Comparison of ENCODE assay signal across 33 cellular contexts in the genomic region with DNA sequence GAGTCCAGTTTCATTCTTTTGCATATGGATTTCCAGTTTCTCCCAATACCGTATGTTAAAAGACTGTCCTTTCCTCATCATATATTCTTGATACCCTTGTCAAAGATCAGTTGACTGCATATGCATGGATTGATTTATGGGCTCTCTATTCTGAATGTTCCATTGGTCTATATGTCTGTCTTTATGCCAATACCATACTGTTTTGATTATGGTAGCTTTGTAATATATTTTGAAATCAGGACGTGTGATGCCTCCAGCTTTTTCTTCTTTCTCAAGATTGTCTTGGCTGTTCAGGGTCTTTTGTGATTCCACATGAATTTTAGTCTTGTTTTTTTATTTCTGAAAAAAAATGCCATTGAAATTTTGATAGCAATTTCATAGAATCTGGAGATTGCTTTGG.
"Had no signal": no experiment of that assay in that cellular context is flagged by ENCODE, and none has a peak within 500 bp of the region (broad histone marks: within the 10 kb centered on the region; RNA-seq: fewer than 3 reads in every experiment).

No MANE protein-coding gene starts in this region.

- DNase-seq: activated CD4-positive, alpha-beta memory T cell treated with anti-CD3 and anti-CD28 coated beads for 36 hours; activated CD4-positive, alpha-beta T cell treated with anti-CD3 and anti-CD28 coated beads for 36 hours; activated CD4-positive, alpha-beta T cell treated with anti-CD3 and anti-CD28 coated beads, Interleukin-2, amount 10 ng/mL, durations not matched to agents 24 days and 14 days; activated CD4-positive, CD25-positive, alpha-beta regulatory T cell; activated CD4-positive, CD25-positive, alpha-beta regulatory T cell treated with anti-CD3 and anti-CD28 coated beads, Interleukin-2, amount 50 U/mL, for 72 hours; activated CD8-positive, alpha-beta memory T cell treated with anti-CD3 and anti-CD28 coated beads, Interleukin-2, amount 10 ng/mL, durations not matched to agents 7 days and 5 days; activated CD8-positive, alpha-beta memory T cell treated with anti-CD3 and anti-CD28 coated beads, Interleukin-2, amount 50 U/mL, for 4 hours; activated CD8-positive, alpha-beta T cell treated with anti-CD3 and anti-CD28 coated beads, Interleukin-2, amount 10 ng/mL, durations not matched to agents 7 days and 5 days; activated gamma-delta T cell; activated naive CD4-positive, alpha-beta T cell; activated naive CD4-positive, alpha-beta T cell treated with anti-CD3 and anti-CD28 coated beads, Interleukin-2, amount 10 ng/mL, durations not matched to agents 7 days and 5 days; activated naive CD8-positive, alpha-beta T cell treated with anti-CD3 and anti-CD28 coated beads, Interleukin-2, amount 10 ng/mL, durations not matched to agents 7 days and 5 days; activated T-cell treated with anti-CD3 and anti-CD28 coated beads, Interleukin-2, amount 50 U/mL, for 1 hour; activated T-cell treated with anti-CD3 and anti-CD28 coated beads, Interleukin-2, amount 50 U/mL, for 48 hours; amniotic stem cell; anterior cingulate cortex; brain microvascular endothelial cell; dorsolateral prefrontal cortex; effector memory CD4-positive, alpha-beta T cell; endodermal cell; foreskin fibroblast; head of caudate nucleus; T-helper 17 cell; T1000; WERI-Rb-1 had no signal

- H3K9me3 Mint-ChIP-seq: central memory CD8-positive, alpha-beta T cell had no signal

- H3K27ac Mint-ChIP-seq: activated CD4-positive, alpha-beta memory T cell treated with anti-CD3 and anti-CD28 coated beads for 36 hours; activated CD4-positive, alpha-beta T cell treated with anti-CD3 and anti-CD28 coated beads for 36 hours; activated CD4-positive, alpha-beta T cell treated with anti-CD3 and anti-CD28 coated beads, Interleukin-2, amount 10 ng/mL, durations not matched to agents 24 days and 14 days; activated CD8-positive, alpha-beta memory T cell treated with anti-CD3 and anti-CD28 coated beads, Interleukin-2, amount 10 ng/mL, durations not matched to agents 7 days and 5 days; activated CD8-positive, alpha-beta T cell treated with anti-CD3 and anti-CD28 coated beads, Interleukin-2, amount 10 ng/mL, durations not matched to agents 7 days and 5 days; activated naive CD4-positive, alpha-beta T cell treated with anti-CD3 and anti-CD28 coated beads, Interleukin-2, amount 50 U/mL, for 72 hours; activated naive CD8-positive, alpha-beta T cell treated with anti-CD3 and anti-CD28 coated beads, Interleukin-2, amount 10 ng/mL, durations not matched to agents 7 days and 5 days; dendritic cell treated with granulocyte-macrophage colony-stimulating factor and Interleukin-4, amounts not matched to agents 40 ng/mL and 50 ng/mL, for 4 days; endodermal cell; T-helper 17 cell; T-helper 2 cell treated with Interferon-gamma antibody and Interleukin-4, amounts not matched to agents 5 μg/mL and 100 μg/mL, for 36 hours had no signal

- FAIRE-seq: astrocyte, bronchial epithelial cell had no signal

- H3K27me3 Mint-ChIP-seq: activated CD4-positive, alpha-beta memory T cell treated with anti-CD3 and anti-CD28 coated beads for 36 hours; activated CD4-positive, alpha-beta T cell treated with anti-CD3 and anti-CD28 coated beads for 36 hours; activated CD4-positive, alpha-beta T cell treated with anti-CD3 and anti-CD28 coated beads, Interleukin-2, amount 10 ng/mL, durations not matched to agents 24 days and 14 days; activated CD8-positive, alpha-beta memory T cell treated with anti-CD3 and anti-CD28 coated beads, Interleukin-2, amount 10 ng/mL, durations not matched to agents 7 days and 5 days; activated naive CD4-positive, alpha-beta T cell treated with anti-CD3 and anti-CD28 coated beads, Interleukin-2, amount 10 ng/mL, durations not matched to agents 7 days and 5 days; activated naive CD8-positive, alpha-beta T cell treated with anti-CD3 and anti-CD28 coated beads, Interleukin-2, amount 10 ng/mL, durations not matched to agents 7 days and 5 days; central memory CD8-positive, alpha-beta T cell; dendritic cell treated with granulocyte-macrophage colony-stimulating factor and Interleukin-4, amounts not matched to agents 40 ng/mL and 50 ng/mL, for 4 days; T-helper 17 cell had no signal

- H3K36me3 ChIP-seq: brain microvascular endothelial cell, WERI-Rb-1 had no signal

- H3K27ac ChIP-seq: brain microvascular endothelial cell, coronary artery, dorsolateral prefrontal cortex, WERI-Rb-1 had no signal

- ATAC-seq: activated CD4-positive, alpha-beta T cell treated with anti-CD3 and anti-CD28 coated beads for 36 hours; activated CD8-positive, alpha-beta memory T cell treated with anti-CD3 and anti-CD28 coated beads, Interleukin-2, amount 10 ng/mL, durations not matched to agents 7 days and 5 days; activated CD8-positive, alpha-beta T cell treated with anti-CD3 and anti-CD28 coated beads, Interleukin-2, amount 10 ng/mL, durations not matched to agents 7 days and 5 days; activated naive CD4-positive, alpha-beta T cell treated with anti-CD3 and anti-CD28 coated beads, Interleukin-2, amount 50 U/mL, for 72 hours; esophagus mucosa; T-helper 17 cell had no signal

- H3K4me3 ChIP-seq: coronary artery, dorsolateral prefrontal cortex had no signal

- H3K36me3 Mint-ChIP-seq: activated naive CD4-positive, alpha-beta T cell treated with anti-CD3 and anti-CD28 coated beads, Interleukin-2, amount 10 ng/mL, durations not matched to agents 7 days and 5 days had no signal

- H3K4me3 Mint-ChIP-seq: activated CD4-positive, alpha-beta memory T cell treated with anti-CD3 and anti-CD28 coated beads for 36 hours; activated CD4-positive, alpha-beta T cell treated with anti-CD3 and anti-CD28 coated beads for 36 hours; activated CD4-positive, alpha-beta T cell treated with anti-CD3 and anti-CD28 coated beads, Interleukin-2, amount 10 ng/mL, durations not matched to agents 24 days and 14 days; activated CD8-positive, alpha-beta memory T cell treated with anti-CD3 and anti-CD28 coated beads, Interleukin-2, amount 10 ng/mL, durations not matched to agents 7 days and 5 days; activated CD8-positive, alpha-beta T cell treated with anti-CD3 and anti-CD28 coated beads, Interleukin-2, amount 10 ng/mL, durations not matched to agents 7 days and 5 days; activated naive CD4-positive, alpha-beta T cell treated with anti-CD3 and anti-CD28 coated beads, Interleukin-2, amount 10 ng/mL, durations not matched to agents 7 days and 5 days; activated naive CD8-positive, alpha-beta T cell treated with anti-CD3 and anti-CD28 coated beads, Interleukin-2, amount 10 ng/mL, durations not matched to agents 7 days and 5 days; central memory CD8-positive, alpha-beta T cell; dendritic cell treated with granulocyte-macrophage colony-stimulating factor and Interleukin-4, amounts not matched to agents 40 ng/mL and 50 ng/mL, for 4 days; endodermal cell; T-helper 17 cell; T-helper 2 cell treated with Interferon-gamma antibody and Interleukin-4, amounts not matched to agents 5 μg/mL and 100 μg/mL, for 36 hours had no signal

- H3K27me3 ChIP-seq: brain microvascular endothelial cell, dorsolateral prefrontal cortex had no signal
